15 cellular contexts compared by ENCODE assay signal in genomic region chr22:25840162-25840561, GRCh38.
"Had no signal": no experiment of that assay in that cellular context is flagged by ENCODE, and none has a peak within 500 bp of the region (broad histone marks: within the 10 kb centered on the region; RNA-seq: fewer than 3 reads in every experiment).

No MANE protein-coding gene starts in this region.

- H3K27me3 Mint-ChIP-seq: activated CD4-positive, alpha-beta T cell treated with anti-CD3 and anti-CD28 coated beads, Interleukin-2, amount 10 ng/mL, durations not matched to agents 24 days and 14 days had no signal

- H3K4me1 ChIP-seq: parathyroid adenoma, tibial artery had no signal

- H3K27ac Mint-ChIP-seq: activated B cell treated with CpG ODN at 0.5 μM for 24 hours; activated CD4-positive, alpha-beta T cell treated with anti-CD3 and anti-CD28 coated beads, Interleukin-2, amount 10 ng/mL, durations not matched to agents 24 days and 14 days; activated naive CD4-positive, alpha-beta T cell treated with anti-CD3 and anti-CD28 coated beads, Interleukin-2, amount 50 U/mL, for 24 hours; dendritic cell treated with granulocyte-macrophage colony-stimulating factor and Interleukin-4, amounts not matched to agents 40 ng/mL and 50 ng/mL, for 4 days; stimulated activated effector memory CD8-positive, alpha-beta T cell treated with anti-CD3 and anti-CD28 coated beads, Interleukin-12 subunit alpha, Interleukin-12 subunit beta, amount 100 ng/mL, for 72 hours had no signal

- H3K27ac ChIP-seq: left ventricle myocardium inferior, parathyroid adenoma, tibial artery had no signal

- H3K4me3 ChIP-seq: left ventricle myocardium inferior, tibial artery had no signal

- H3K9me3 ChIP-seq: left ventricle myocardium inferior, tibial artery had no signal

- H3K36me3 Mint-ChIP-seq: activated naive CD4-positive, alpha-beta T cell treated with anti-CD3 and anti-CD28 coated beads, Interleukin-2, amount 50 U/mL, for 24 hours; stimulated activated effector memory CD8-positive, alpha-beta T cell treated with anti-CD3 and anti-CD28 coated beads, Interleukin-12 subunit alpha, Interleukin-12 subunit beta, amount 100 ng/mL, for 72 hours had no signal

- H3K4me1 Mint-ChIP-seq: activated B cell treated with CpG ODN at 0.5 μM for 24 hours; activated CD4-positive, alpha-beta T cell treated with anti-CD3 and anti-CD28 coated beads, Interleukin-2, amount 10 ng/mL, durations not matched to agents 24 days and 14 days; activated naive CD4-positive, alpha-beta T cell treated with anti-CD3 and anti-CD28 coated beads, Interleukin-2, amount 50 U/mL, for 24 hours; central memory CD8-positive, alpha-beta T cell; stimulated activated effector memory CD8-positive, alpha-beta T cell treated with anti-CD3 and anti-CD28 coated beads, Interleukin-12 subunit alpha, Interleukin-12 subunit beta, amount 100 ng/mL, for 72 hours had no signal

- DNase-seq: activated B cell treated with CpG ODN at 0.5 μM for 24 hours; activated CD4-positive, alpha-beta T cell treated with anti-CD3 and anti-CD28 coated beads, Interleukin-2, amount 10 ng/mL, durations not matched to agents 24 days and 14 days; activated T-cell treated with anti-CD3 and anti-CD28 coated beads for 4 hours; left ventricle myocardium inferior; mesenchymal stem cell; retina; small intestine; T-helper 2 cell; tibial artery had no signal

- H3K36me3 ChIP-seq: tibial artery had no signal

- H3K9me3 Mint-ChIP-seq: activated B cell treated with CpG ODN at 0.5 μM for 24 hours; activated CD4-positive, alpha-beta T cell treated with anti-CD3 and anti-CD28 coated beads, Interleukin-2, amount 10 ng/mL, durations not matched to agents 24 days and 14 days; activated naive CD4-positive, alpha-beta T cell treated with anti-CD3 and anti-CD28 coated beads, Interleukin-2, amount 50 U/mL, for 24 hours; central memory CD8-positive, alpha-beta T cell; dendritic cell treated with granulocyte-macrophage colony-stimulating factor and Interleukin-4, amounts not matched to agents 40 ng/mL and 50 ng/mL, for 4 days; neural crest cell; stimulated activated effector memory CD8-positive, alpha-beta T cell treated with anti-CD3 and anti-CD28 coated beads, Interleukin-12 subunit alpha, Interleukin-12 subunit beta, amount 100 ng/mL, for 72 hours had no signal

- H3K27me3 ChIP-seq: tibial artery had no signal

- H3K4me3 Mint-ChIP-seq: activated B cell treated with CpG ODN at 0.5 μM for 24 hours; activated CD4-positive, alpha-beta T cell treated with anti-CD3 and anti-CD28 coated beads, Interleukin-2, amount 10 ng/mL, durations not matched to agents 24 days and 14 days; activated naive CD4-positive, alpha-beta T cell treated with anti-CD3 and anti-CD28 coated beads, Interleukin-2, amount 50 U/mL, for 24 hours; central memory CD8-positive, alpha-beta T cell; dendritic cell treated with granulocyte-macrophage colony-stimulating factor and Interleukin-4, amounts not matched to agents 40 ng/mL and 50 ng/mL, for 4 days; neural crest cell; stimulated activated effector memory CD8-positive, alpha-beta T cell treated with anti-CD3 and anti-CD28 coated beads, Interleukin-12 subunit alpha, Interleukin-12 subunit beta, amount 100 ng/mL, for 72 hours had no signal
